In genomic region chr17:61444075-61444474, GRCh38 we compare ENCODE assay signal across 25 cellular contexts. TPM values are rescaled to one million over a fixed set of nuclear protein-coding genes. Genes with fewer than 3 reads are reported as not detected.
DNase-seq lines count a peak whose midpoint lies in the region; ATAC-seq, FAIRE-seq and TF ChIP-seq lines count a peak whose summit lies in the region.
"Had no signal": no experiment of that assay in that cellular context is flagged by ENCODE, and none has a peak within 500 bp of the region (broad histone marks: within the 10 kb centered on the region; RNA-seq: fewer than 3 reads in every experiment).

No MANE protein-coding gene starts in this region.

- H3K4me2 ChIP-seq in K562 (ENCODE audit: insufficient read depth, low read length): no peak overlapping the region
- H3K4me2 ChIP-seq: BLaER1 had no signal

- H3K9me3 Mint-ChIP-seq in activated T-cell treated with anti-CD3 and anti-CD28 coated beads, Interleukin-2, amount 50 U/mL, for 4 hours: peaks cover 1% of the 10 kb centered on the region
- no peaks in the 10 kb centered on the region for H3K9me3 Mint-ChIP-seq in activated CD4-positive, alpha-beta T cell treated with anti-CD3 and anti-CD28 coated beads, Interleukin-2, amount 10 ng/mL, durations not matched to agents 7 days and 5 days
- H3K9me3 Mint-ChIP-seq: IgD-negative memory B cell had no signal

- CTCF ChIA-PET in K562 (lab: Yijun Ruan, JAX; ENCODE audit: low intra/inter-chr PET ratio): no interaction called here
- CTCF ChIA-PET in activated CD4-positive, alpha-beta T cell treated with anti-CD3 and anti-CD28 coated beads, Interleukin-2, amount 10 ng/mL, durations not matched to agents 7 days and 5 days (lab: Charles Lee): interaction anchor here (1.5 kb wide), 1 partner anchor 32 kb away, joined by 4 read pairs; no protein-coding TSS in a partner anchor

- no peak for FAIRE-seq in K562 (lab: Jason Lieb, UNC)
- FAIRE-seq: G401.6, GM18507 had no signal

- no peaks in the 10 kb centered on the region for H3K36me3 Mint-ChIP-seq in activated T-cell treated with anti-CD3 and anti-CD28 coated beads, Interleukin-2, amount 50 U/mL, for 4 hours (ENCODE audit: insufficient read depth)
- H3K36me3 Mint-ChIP-seq in activated CD4-positive, alpha-beta T cell treated with anti-CD3 and anti-CD28 coated beads, Interleukin-2, amount 10 ng/mL, durations not matched to agents 7 days and 5 days (ENCODE audit: low read depth): no peaks in the 10 kb centered on the region
- H3K36me3 Mint-ChIP-seq: IgD-negative memory B cell had no signal

- peak overlapping the region; percentile 80 for H2AFZ ChIP-seq in K562 (ENCODE audit: low read depth, low read length)

- ATAC-seq in K562 (no peak), sciatic nerve (peak; percentile 21)
- no peak for ATAC-seq in activated T-cell treated with anti-CD3 and anti-CD28 coated beads, Interleukin-2, amount 50 U/mL, for 4 hours
- ATAC-seq: HCT116, Right ventricle myocardium inferior had no signal

- peaks cover 3 to 16% of the 10 kb centered on the region in 2 experiments; a peak in 3 of 5 replicates for H3K27me3 ChIP-seq in K562 (ENCODE audit: control insufficient read depth in 2 of 2, insufficient read depth in 2 of 2, low read length in 2 of 2)
- H3K27me3 ChIP-seq: BLaER1 had no signal

- in situ Hi-C loops in K562 (cut with MboI): loop anchor here (25.0 kb wide), 1 partner anchor 668 kb away; no protein-coding TSS in a partner anchor

- peaks cover 52% of the 10 kb centered on the region for H3K27me3 Mint-ChIP-seq in activated T-cell treated with anti-CD3 and anti-CD28 coated beads, Interleukin-2, amount 50 U/mL, for 4 hours (ENCODE audit: low read depth)
- H3K27me3 Mint-ChIP-seq in activated CD4-positive, alpha-beta T cell treated with anti-CD3 and anti-CD28 coated beads, Interleukin-2, amount 10 ng/mL, durations not matched to agents 7 days and 5 days: peaks cover 49% of the 10 kb centered on the region

- no peaks in the 10 kb centered on the region for H3K9me3 ChIP-seq in K562 (replicated peaks; ENCODE audit: control insufficient read depth, insufficient read depth, low read depth, low read length)

- TF ChIP-seq EP300 in K562 (IDR thresholded peaks at IDR 0.05; ENCODE audit: low read length): no peak

- no peak overlapping the region for H3K9ac ChIP-seq in K562 (ENCODE audit: insufficient read depth in 1 of 2, low read depth in 2 of 2, low read length in 2 of 2)
- H3K9ac ChIP-seq: BLaER1 had no signal

- DNase-seq in GM03348 (ENCODE audit: low spot score) (peak; percentile 2), K562 (ENCODE audit: extremely low read depth in 1 of 4, low spot score in 3 of 4) (peak in 1 of 4 experiments; percentile 2), islet precursor cell (peak; percentile 49), sciatic nerve (ENCODE audit: low spot score) (no peak), DMS53 treated with DMSO at 0.1 percent for 48 hours (lab: John Stamatoyannopoulos, UW; ENCODE audit: unreplicated experiment) (no peak), epidermal melanocyte (ENCODE audit: insufficient read length, low spot score) (no peak)
- DNase-seq in activated T-cell treated with anti-CD3 and anti-CD28 coated beads, Interleukin-2, amount 50 U/mL, for 4 hours: no peak
- no peak for DNase-seq in activated CD4-positive, alpha-beta T cell treated with anti-CD3 and anti-CD28 coated beads, Interleukin-2, amount 10 ng/mL, durations not matched to agents 7 days and 5 days
- DNase-seq: ACHN; CD4-positive, alpha-beta memory T cell; DMS153; GOT3; Karpas-422; NCI-H1694 treated with DMSO at 0.1 percent for 48 hours; NCI-H446; NCI-H526; OCI-M1 had no signal

- no TSS peak for BruUV-seq in K562 (replicated peaks; lab: Mats Ljungman, UMichigan)

- no peak overlapping the region for H3K4me3 Mint-ChIP-seq in activated T-cell treated with anti-CD3 and anti-CD28 coated beads, Interleukin-2, amount 50 U/mL, for 4 hours
- no peak overlapping the region for H3K4me3 Mint-ChIP-seq in activated CD4-positive, alpha-beta T cell treated with anti-CD3 and anti-CD28 coated beads, Interleukin-2, amount 10 ng/mL, durations not matched to agents 7 days and 5 days
- H3K4me3 Mint-ChIP-seq: CD4-positive, alpha-beta memory T cell; IgD-negative memory B cell had no signal

- no peak overlapping the region for H3K27ac Mint-ChIP-seq in activated CD4-positive, alpha-beta T cell treated with anti-CD3 and anti-CD28 coated beads, Interleukin-2, amount 10 ng/mL, durations not matched to agents 7 days and 5 days
- H3K27ac Mint-ChIP-seq: IgD-negative memory B cell had no signal

- no peaks in the 10 kb centered on the region for H3K36me3 ChIP-seq in K562 (ENCODE audit: control insufficient read depth, insufficient read depth, low read length)
- H3K36me3 ChIP-seq: BLaER1 had no signal

- intact Hi-C loops in K562 (cut with micrococcal nuclease): no loop called here
- intact Hi-C loops in sciatic nerve (cut with DNase I): no loop called here

- H3K9me1 ChIP-seq in K562 (ENCODE audit: control insufficient read depth, insufficient read depth, low read length): no peaks in the 10 kb centered on the region

- TF ChIP-seq POLR2A in K562 (conservative IDR thresholded peaks at IDR 0.05): no peak

- no peak for TF ChIP-seq RAD21 in K562 (CRISPR knock-in tag; conservative IDR thresholded peaks at IDR 0.05 in 1 of 2, IDR thresholded peaks at IDR 0.05 in 1 of 2)

- H3K4me1 Mint-ChIP-seq in activated T-cell treated with anti-CD3 and anti-CD28 coated beads, Interleukin-2, amount 50 U/mL, for 4 hours (ENCODE audit: low read depth): no peaks in the 10 kb centered on the region
- H3K4me1 Mint-ChIP-seq in activated CD4-positive, alpha-beta T cell treated with anti-CD3 and anti-CD28 coated beads, Interleukin-2, amount 10 ng/mL, durations not matched to agents 7 days and 5 days: no peaks in the 10 kb centered on the region
- H3K4me1 Mint-ChIP-seq: CD4-positive, alpha-beta memory T cell; IgD-negative memory B cell had no signal

- 11% methylated on average over 11 of the region's 13 CpGs for WGBS in K562 (ENCODE audit: insufficient coverage, low coverage, missing lambda C conversion rate)

- no peak for TF ChIP-seq CTCF in K562 (IDR thresholded peaks at IDR 0.05 in 2 of 3, conservative IDR thresholded peaks at IDR 0.05 in 1 of 3; ENCODE audit: insufficient read depth in 2 of 3, low read depth in 1 of 3, low read length in 3 of 3)

- POLR2A ChIA-PET in K562 (lab: Yijun Ruan, JAX): interaction anchor here (1.2 kb wide), 1 partner anchor 17 kb away, joined by 4 read pairs; no protein-coding TSS in a partner anchor
- POLR2A ChIA-PET in activated CD4-positive, alpha-beta T cell treated with anti-CD3 and anti-CD28 coated beads, Interleukin-2, amount 10 ng/mL, durations not matched to agents 7 days and 5 days (lab: Charles Lee): interaction anchor here (0.6 kb wide), 1 partner anchor 1565 kb away, joined by 5 read pairs; no protein-coding TSS in a partner anchor

- no peak overlapping the region for H3K27ac ChIP-seq in K562 (ENCODE audit: extremely low read depth, low read depth, low read length)
- H3K27ac ChIP-seq: BLaER1 had no signal

- no peaks in the 10 kb centered on the region for H4K20me1 ChIP-seq in K562 (replicated peaks; ENCODE audit: control insufficient read depth, insufficient read depth, low read length)
- H4K20me1 ChIP-seq: BLaER1 had no signal

- H3K4me3 ChIP-seq in K562: no peak overlapping the region
- H3K4me3 ChIP-seq: BLaER1 had no signal

- no peaks in the 10 kb centered on the region for H3K79me2 ChIP-seq in K562 (ENCODE audit: control insufficient read depth, insufficient read depth, low read length)

- H3K4me1 ChIP-seq in K562 (replicated peaks in 1 of 2; ENCODE audit: control insufficient read depth in 2 of 2, insufficient read depth in 2 of 2, low read length in 2 of 2): peaks cover 3 to 11% of the 10 kb centered on the region in 2 experiments; a peak in 3 of 5 replicates
- H3K4me1 ChIP-seq: BLaER1 had no signal

RNA-seq across cellular contexts. Expression of gene TBX4, which starts 8.1 kb away (rescaled TPM):
- total RNA-seq in K562 (2011; cell fraction: chromatin; rRNA removed; ENCODE audit: low replicate concordance): not detected in 2 replicates
- total RNA-seq in K562 (2011; cell fraction: nucleolus; rRNA removed): not detected in 2 replicates
- not detected in 2 replicates for total RNA-seq in K562 (2011; cell fraction: nucleoplasm; rRNA removed)
- total RNA-seq in K562 (2014; rRNA removed): not detected in 2 replicates
- not detected in 2 replicates for total RNA-seq in K562 (2014; rRNA removed; fragmentation: Illumina TruSeq; extraction: Trizol)
- not detected in 2 replicates for total RNA-seq in K562 (2015; rRNA removed; fragmentation: Illumina TruSeq; extraction: Trizol)
- not detected in 2 replicates for total RNA-seq in K562 (2021)
- polyA plus RNA-seq in K562 (2011; rRNA removed): not detected in 2 replicates
- not detected in 2 replicates for polyA plus RNA-seq in K562 (2011; cell fraction: cytosol; rRNA removed)
- not detected in 2 replicates for polyA plus RNA-seq in K562 (2011; cell fraction: nucleus; rRNA removed)
- polyA plus RNA-seq in K562 (2012): 0.06 TPM in 1 of 2 replicates, not detected in the other
- polyA plus RNA-seq in K562 (2014; fragmentation: Illumina TruSeq; extraction: Trizol): not detected in 2 replicates
- polyA plus RNA-seq in K562 (2014; fragmentation: Nextera tagmentation; extraction: Ambion mirVana): not detected
- polyA plus RNA-seq in K562 (2014; rRNA removed): not detected in 2 replicates
- not detected in 2 replicates for polyA minus RNA-seq in K562 (2011; rRNA and poly(A)+ RNA removed)
- polyA minus RNA-seq in K562 (2011; cell fraction: cytosol; rRNA and poly(A)+ RNA removed): not detected in 2 replicates
- not detected in 2 replicates for polyA minus RNA-seq in K562 (2011; cell fraction: nucleus; rRNA and poly(A)+ RNA removed)
- total RNA-seq in sciatic nerve: not detected
- not detected for total RNA-seq in activated T-cell treated with anti-CD3 and anti-CD28 coated beads, Interleukin-2, amount 50 U/mL, for 4 hours
- total RNA-seq in activated CD4-positive, alpha-beta T cell treated with anti-CD3 and anti-CD28 coated beads, Interleukin-2, amount 10 ng/mL, durations not matched to agents 7 days and 5 days: not detected
- total RNA-seq: CD4-positive, alpha-beta memory T cell; Daoy; MCF 10A; Right ventricle myocardium inferior had no signal
- polyA plus RNA-seq: CD4-positive, alpha-beta memory T cell; IgD-negative memory B cell had no signal

RNA-seq across cellular contexts. Expression of gene TBX2, which starts 44.4 kb away (rescaled TPM):
- not detected in 2 replicates for total RNA-seq in K562 (2011; cell fraction: chromatin; rRNA removed; ENCODE audit: low replicate concordance)
- not detected in 2 replicates for total RNA-seq in K562 (2011; cell fraction: nucleolus; rRNA removed)
- total RNA-seq in K562 (2011; cell fraction: nucleoplasm; rRNA removed): not detected in 2 replicates
- total RNA-seq in K562 (2014; rRNA removed) (not detected in 2 replicates), K562 (2014; rRNA removed; fragmentation: Illumina TruSeq; extraction: Trizol) (not detected in 2 replicates), K562 (2015; rRNA removed; fragmentation: Illumina TruSeq; extraction: Trizol) (not detected in 2 replicates), K562 (2021) (0.13 and 0.18 TPM in 2 replicates), sciatic nerve (42.4 TPM)
- polyA plus RNA-seq in K562 (2011; rRNA removed) (not detected in 2 replicates), K562 (2014; fragmentation: Illumina TruSeq; extraction: Trizol) (not detected in 2 replicates), K562 (2014; fragmentation: Nextera tagmentation; extraction: Ambion mirVana) (not detected), K562 (2014; rRNA removed) (not detected in 2 replicates)
- not detected in 2 replicates for polyA plus RNA-seq in K562 (2011; cell fraction: cytosol; rRNA removed)
- polyA plus RNA-seq in K562 (2011; cell fraction: nucleus; rRNA removed): not detected in 2 replicates
- 0.03 TPM in 1 of 2 replicates, not detected in the other for polyA plus RNA-seq in K562 (2012)
- not detected in 2 replicates for polyA minus RNA-seq in K562 (2011; rRNA and poly(A)+ RNA removed)
- not detected in 2 replicates for polyA minus RNA-seq in K562 (2011; cell fraction: cytosol; rRNA and poly(A)+ RNA removed)
- polyA minus RNA-seq in K562 (2011; cell fraction: nucleus; rRNA and poly(A)+ RNA removed): not detected in 2 replicates
- under 1 TPM; 0.05 to 0.16 (median 0.15) TPM for total RNA-seq in activated T-cell treated with anti-CD3 and anti-CD28 coated beads, Interleukin-2, amount 50 U/mL, for 4 hours
- total RNA-seq in activated CD4-positive, alpha-beta T cell treated with anti-CD3 and anti-CD28 coated beads, Interleukin-2, amount 10 ng/mL, durations not matched to agents 7 days and 5 days: not detected
- total RNA-seq: CD4-positive, alpha-beta memory T cell had no signal
- polyA plus RNA-seq: CD4-positive, alpha-beta memory T cell; IgD-negative memory B cell had no signal

Comparison
In these comparisons a context has a peak if more than half of its experiments do, and no peak if none do; other contexts are left out.
1. DNase-seq: peak in GM03348 (single experiment) and islet precursor cell (single experiment); none in sciatic nerve (single experiment), activated T-cell treated with anti-CD3 and anti-CD28 coated beads, Interleukin-2, amount 50 U/mL, for 4 hours (single experiment), activated CD4-positive, alpha-beta T cell treated with anti-CD3 and anti-CD28 coated beads, Interleukin-2, amount 10 ng/mL, durations not matched to agents 7 days and 5 days (single experiment), DMS53 treated with DMSO at 0.1 percent for 48 hours (single experiment) and epidermal melanocyte (single experiment).
2. RNA of gene TBX2, which starts 44.4 kb away (total RNA-seq): 42.4 TPM in sciatic nerve (single experiment); 0.05 to 0.16 TPM in activated T-cell treated with anti-CD3 and anti-CD28 coated beads, Interleukin-2, amount 50 U/mL, for 4 hours, 0.13 to 0.18 TPM in K562 and not detected in activated CD4-positive, alpha-beta T cell treated with anti-CD3 and anti-CD28 coated beads, Interleukin-2, amount 10 ng/mL, durations not matched to agents 7 days and 5 days; every median in the first group is over 10 times any median in the second.